ENCODE assay signal across 13 cellular contexts in the genomic region with DNA sequence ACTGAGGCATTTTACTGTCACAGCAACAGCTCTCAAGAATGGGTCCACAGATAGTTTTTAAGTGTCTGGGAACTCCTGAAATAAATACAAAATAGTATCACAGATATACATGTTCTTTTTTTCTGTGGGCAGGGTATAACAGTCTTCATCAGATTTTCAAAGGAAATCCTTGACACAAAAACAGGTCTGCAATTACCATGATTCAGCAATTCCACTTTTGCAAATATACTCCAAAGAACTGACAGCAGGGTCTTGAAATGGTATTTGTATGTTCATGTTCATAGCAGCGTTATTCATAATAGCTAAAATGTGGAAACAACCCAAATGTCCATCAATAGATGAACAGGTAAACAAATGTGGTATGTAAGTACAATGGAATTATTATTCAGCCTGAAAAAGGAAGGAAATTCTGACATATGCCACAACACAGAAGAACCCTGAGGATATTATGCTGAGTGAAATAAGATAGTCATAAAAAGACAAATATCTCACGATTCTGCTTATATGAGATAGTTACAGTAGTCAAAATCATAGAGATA.
A peak's percentile ranks its signal among the peaks of the same experiment; 100 is the strongest.
DNase-seq lines count a peak whose midpoint lies in the region; ATAC-seq, FAIRE-seq and TF ChIP-seq lines count a peak whose summit lies in the region.
"Had no signal": no experiment of that assay in that cellular context is flagged by ENCODE, and none has a peak within 500 bp of the region (broad histone marks: within the 10 kb centered on the region; RNA-seq: fewer than 3 reads in every experiment).

No MANE protein-coding gene starts in this region.

- H3K4me3 Mint-ChIP-seq in WTC11: no peak overlapping the region

- no peak for DNase-seq in heart left ventricle
- DNase-seq in left ventricle myocardium superior: no peak
- DNase-seq in WTC11 (ENCODE audit: low spot score): no peak
- no peak for DNase-seq in keratinocyte (ENCODE audit: low read depth, low spot score)
- no peak for DNase-seq in upper lobe of right lung
- DNase-seq in NCI-H1436 (lab: John Stamatoyannopoulos, UW): no peak
- DNase-seq in HEK293T (ENCODE audit: extremely low spot score): no peak
- DNase-seq in GM13977 (ENCODE audit: low spot score): no peak
- DNase-seq: SHP77 treated with DMSO at 0.1 percent for 48 hours; stimulated activated CD4-positive, alpha-beta T cell treated with anti-CD3 and anti-CD28 coated beads, Interleukin-2, amount 100 ng/mL, for 48 hours; stomach had no signal

- TF ChIP-seq POLR2A in heart left ventricle (IDR thresholded peaks at IDR 0.05): no peak

- H3K4me3 ChIP-seq in heart left ventricle (no peak overlapping the region), keratinocyte (ENCODE audit: control insufficient read depth in 2 of 3, extremely low read depth in 1 of 3, insufficient read depth in 2 of 3, low read depth in 1 of 3, low read length in 3 of 3) (no peak overlapping the region), upper lobe of right lung (no peak overlapping the region)
- H3K4me3 ChIP-seq: esophagus muscularis mucosa, stomach had no signal

- no peaks in the 10 kb centered on the region for H3K9me3 Mint-ChIP-seq in WTC11

- H3K4me1 Mint-ChIP-seq in WTC11: peaks cover 16% of the 10 kb centered on the region

- H3K27me3 Mint-ChIP-seq in WTC11 (ENCODE audit: low read depth): no peaks in the 10 kb centered on the region

- dilution Hi-C loops in keratinocyte (cut with MboI; ENCODE audit: extremely low pct_ligation_motif_present, low sequenced_read_pairs): no loop called here

- H3K36me3 ChIP-seq in heart left ventricle (peaks cover 0 to 95% (median 56%) of the 10 kb centered on the region in 9 donors), keratinocyte (ENCODE audit: control insufficient read depth in 2 of 2, extremely low read depth in 1 of 2, insufficient read depth in 2 of 2, low read length in 2 of 2) (peaks cover 7 to 17% of the 10 kb centered on the region in 2 experiments), upper lobe of right lung (peaks cover 18% of the 10 kb centered on the region)

- peak; percentile 29 for FAIRE-seq in keratinocyte (lab: Jason Lieb, UNC)

- WGBS in heart left ventricle, 4 donors: 57 to 62% (median 59%) methylated on average over 2 of the region's 2 CpGs

- H3K27me3 ChIP-seq in heart left ventricle (no peaks in the 10 kb centered on the region), keratinocyte (ENCODE audit: control insufficient read depth, extremely low read depth, insufficient read depth, low read length) (no peaks in the 10 kb centered on the region), upper lobe of right lung (no peaks in the 10 kb centered on the region)
- H3K27me3 ChIP-seq: esophagus muscularis mucosa, stomach had no signal

- H2AFZ ChIP-seq in keratinocyte (ENCODE audit: control insufficient read depth, low read length): no peak overlapping the region

- H3K9ac ChIP-seq in keratinocyte (ENCODE audit: control insufficient read depth, extremely low read depth, insufficient read depth, low read length): no peak overlapping the region

- no peaks in the 10 kb centered on the region for H3K9me1 ChIP-seq in keratinocyte (ENCODE audit: control insufficient read depth, extremely low read depth, insufficient read depth, low read length)

- H3K9me3 ChIP-seq in heart left ventricle (no peaks in the 10 kb centered on the region), keratinocyte (ENCODE audit: control insufficient read depth, low read depth, low read length) (no peaks in the 10 kb centered on the region), upper lobe of right lung (no peaks in the 10 kb centered on the region)
- H3K9me3 ChIP-seq: esophagus muscularis mucosa, stomach had no signal

- CTCF ChIA-PET in WTC11 (lab: Charles Lee) (interaction anchor here (1.1 kb wide), 1 partner anchor 12 kb away, joined by 3 read pairs; no protein-coding TSS in a partner anchor), HEK293T (lab: Yijun Ruan, JAX) (no interaction called here)

- H4K20me1 ChIP-seq in keratinocyte (ENCODE audit: control insufficient read depth, extremely low read depth, insufficient read depth, low read length): no peaks in the 10 kb centered on the region

- peak overlapping the region in 10 of 12 donors; percentile 3 to 79 (median 18) for H3K27ac ChIP-seq in heart left ventricle
- no peak overlapping the region for H3K27ac ChIP-seq in keratinocyte (ENCODE audit: control insufficient read depth, insufficient read depth, low read length)
- peak overlapping the region; percentile 43 for H3K27ac ChIP-seq in upper lobe of right lung

- H3K4me1 ChIP-seq in heart left ventricle (peaks cover 0 to 56% (median 10%) of the 10 kb centered on the region in 12 donors), keratinocyte (ENCODE audit: control insufficient read depth, extremely low read depth, insufficient read depth, low read length) (peaks cover 7% of the 10 kb centered on the region), upper lobe of right lung (peaks cover 19% of the 10 kb centered on the region)

- no peaks in the 10 kb centered on the region; the same call in 1 of the 2 replicates for H3K36me3 Mint-ChIP-seq in WTC11

- in situ Hi-C loops in GM13977 (cut with MboI; ENCODE audit: low pct_unique_long_range_greater_than_20kb, low sequenced_read_pairs, unreplicated experiment): no loop called here

- intact Hi-C loops in heart left ventricle (cut with DNase I): no loop called here
- intact Hi-C loops in left ventricle myocardium superior (cut with micrococcal nuclease): no loop called here
- intact Hi-C loops in upper lobe of right lung (cut with DNase I): no loop called here

- H3K4me2 ChIP-seq in keratinocyte (ENCODE audit: control insufficient read depth, extremely low read depth, insufficient read depth, low read depth, low read length): no peak overlapping the region

- POLR2A ChIA-PET in WTC11 (lab: Charles Lee): no interaction called here
- POLR2A ChIA-PET in HEK293T (lab: Yijun Ruan, JAX): no interaction called here

- ATAC-seq in heart left ventricle: no peak
- no peak for ATAC-seq in left ventricle myocardium superior
- no peak for ATAC-seq in WTC11
- ATAC-seq in upper lobe of right lung: no peak
- ATAC-seq: HCT116 had no signal

- TF ChIP-seq CTCF in heart left ventricle (IDR thresholded peaks at IDR 0.05) (no peak), WTC11 (IDR thresholded peaks at IDR 0.05) (no peak), keratinocyte (optimal IDR thresholded peaks at IDR 0.05 in 1 of 3, IDR thresholded peaks at IDR 0.05 in 1 of 3, conservative IDR thresholded peaks at IDR 0.05 in 1 of 3; ENCODE audit: extremely low read depth in 1 of 3, insufficient read depth in 2 of 3, low read length in 3 of 3) (no peak), upper lobe of right lung (IDR thresholded peaks at IDR 0.05) (no peak), GM13977 (IDR thresholded peaks at IDR 0.05; ENCODE audit: extremely low read depth, insufficient read depth, missing control alignments) (no peak)

- H3K27ac Mint-ChIP-seq in WTC11: peak overlapping the region; percentile 78

- H3K79me2 ChIP-seq in keratinocyte (ENCODE audit: control insufficient read depth, insufficient read depth, low read length): no peaks in the 10 kb centered on the region

TF ChIP-seq in WTC11, 78 proteins besides CTCF, POLR2A, EP300 and RAD21:
- TF ChIP-seq FOXK1 (CRISPR knock-in tag; IDR thresholded peaks at IDR 0.05): no peak
- no peak for TF ChIP-seq FOXJ3 (CRISPR knock-in tag; IDR thresholded peaks at IDR 0.05; ENCODE audit: borderline replicate concordance)
- no peak for TF ChIP-seq ELF4 (CRISPR knock-in tag; IDR thresholded peaks at IDR 0.05; ENCODE audit: low read depth)
- no peak for TF ChIP-seq RELA (CRISPR knock-in tag; IDR thresholded peaks at IDR 0.05; ENCODE audit: borderline replicate concordance)
- no peak for TF ChIP-seq TEAD1 (CRISPR knock-in tag; IDR thresholded peaks at IDR 0.05)

TF ChIP-seq in HEK293T, 16 proteins besides CTCF, POLR2A, EP300 and RAD21:
- TF ChIP-seq ELF4 (IDR thresholded peaks at IDR 0.05): no peak
- TF ChIP-seq, protein P1, sequence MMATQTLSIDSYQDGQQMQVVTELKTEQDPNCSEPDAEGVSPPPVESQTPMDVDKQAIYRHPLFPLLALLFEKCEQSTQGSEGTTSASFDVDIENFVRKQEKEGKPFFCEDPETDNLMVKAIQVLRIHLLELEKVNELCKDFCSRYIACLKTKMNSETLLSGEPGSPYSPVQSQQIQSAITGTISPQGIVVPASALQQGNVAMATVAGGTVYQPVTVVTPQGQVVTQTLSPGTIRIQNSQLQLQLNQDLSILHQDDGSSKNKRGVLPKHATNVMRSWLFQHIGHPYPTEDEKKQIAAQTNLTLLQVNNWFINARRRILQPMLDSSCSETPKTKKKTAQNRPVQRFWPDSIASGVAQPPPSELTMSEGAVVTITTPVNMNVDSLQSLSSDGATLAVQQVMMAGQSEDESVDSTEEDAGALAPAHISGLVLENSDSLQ (IDR thresholded peaks at IDR 0.05): no peak
- TF ChIP-seq NFRKB (IDR thresholded peaks at IDR 0.05): no peak
- no peak for TF ChIP-seq CTBP1 (IDR thresholded peaks at IDR 0.05; ENCODE audit: borderline replicate concordance)
- TF ChIP-seq ZNF384 (IDR thresholded peaks at IDR 0.05): no peak
- no peak for TF ChIP-seq LEF1 (IDR thresholded peaks at IDR 0.05; ENCODE audit: borderline replicate concordance)
- TF ChIP-seq SP1 (IDR thresholded peaks at IDR 0.05): no peak
- TF ChIP-seq ARNT (IDR thresholded peaks at IDR 0.05): no peak
- no peak for TF ChIP-seq FOXM1 (IDR thresholded peaks at IDR 0.05; ENCODE audit: borderline replicate concordance)
- no peak for TF ChIP-seq TARDBP (IDR thresholded peaks at IDR 0.05)
- no peak for TF ChIP-seq HDGF (IDR thresholded peaks at IDR 0.05; ENCODE audit: borderline replicate concordance)
- no peak for TF ChIP-seq FOXK2 (IDR thresholded peaks at IDR 0.05)
- TF ChIP-seq FOXA1 (IDR thresholded peaks at IDR 0.05): no peak
- TF ChIP-seq SUZ12 (IDR thresholded peaks at IDR 0.05): no peak
- TF ChIP-seq L3MBTL2 (conservative IDR thresholded peaks at IDR 0.05): no peak
- no peak for TF ChIP-seq BHLHE40 (IDR thresholded peaks at IDR 0.05; ENCODE audit: borderline replicate concordance)
